ENCODE assay signal across 1 cellular context in the genomic region with DNA sequence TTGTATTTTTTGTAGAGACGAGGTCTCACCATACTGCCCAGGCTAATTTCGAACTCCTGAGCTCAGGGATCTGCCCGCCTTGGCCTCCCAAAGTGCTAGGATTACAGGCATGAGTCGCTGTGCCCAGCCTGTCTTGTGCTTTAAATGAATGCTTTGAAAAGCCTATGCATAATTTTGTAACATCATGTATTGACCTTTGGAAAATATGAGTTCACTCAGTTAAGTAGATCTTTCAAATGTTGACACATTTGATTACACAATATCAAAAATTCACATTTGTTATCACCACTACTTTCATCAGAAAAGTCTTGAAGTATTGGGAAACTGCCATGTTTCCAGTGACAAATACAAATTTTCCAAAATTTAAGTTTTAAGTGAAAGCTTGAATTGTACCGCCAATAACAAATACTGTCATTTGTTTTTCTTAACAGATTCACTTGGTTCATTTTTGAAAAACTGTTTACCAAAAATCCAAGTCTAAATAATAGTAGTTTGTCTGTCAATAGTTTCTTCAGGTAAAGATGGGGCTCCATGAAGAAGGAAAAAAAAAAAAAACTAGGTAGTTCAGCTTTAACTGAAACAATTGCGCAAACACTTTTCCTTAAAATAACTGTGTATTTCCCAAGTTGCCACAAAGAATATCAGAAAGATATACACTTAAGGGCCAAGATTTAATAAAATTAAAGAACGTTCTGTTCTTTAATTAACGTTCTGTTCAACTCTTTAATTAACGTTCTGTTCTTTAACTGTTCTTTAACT.
TF ChIP-seq lines count a peak whose summit lies in the region.

No MANE protein-coding gene starts in this region.

TF ChIP-seq in A549, 52 proteins besides CTCF, POLR2A, EP300 and RAD21 (continued from another document):
- TF ChIP-seq, protein P1, sequence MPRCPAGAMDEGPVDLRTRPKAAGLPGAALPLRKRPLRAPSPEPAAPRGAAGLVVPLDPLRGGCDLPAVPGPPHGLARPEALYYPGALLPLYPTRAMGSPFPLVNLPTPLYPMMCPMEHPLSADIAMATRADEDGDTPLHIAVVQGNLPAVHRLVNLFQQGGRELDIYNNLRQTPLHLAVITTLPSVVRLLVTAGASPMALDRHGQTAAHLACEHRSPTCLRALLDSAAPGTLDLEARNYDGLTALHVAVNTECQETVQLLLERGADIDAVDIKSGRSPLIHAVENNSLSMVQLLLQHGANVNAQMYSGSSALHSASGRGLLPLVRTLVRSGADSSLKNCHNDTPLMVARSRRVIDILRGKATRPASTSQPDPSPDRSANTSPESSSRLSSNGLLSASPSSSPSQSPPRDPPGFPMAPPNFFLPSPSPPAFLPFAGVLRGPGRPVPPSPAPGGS (IDR thresholded peaks at IDR 0.05) = peak; percentile 36; the same call in 1 of the 3 replicates
- peak; percentile 82 to 88 for TF ChIP-seq CEBPB (IDR thresholded peaks at IDR 0.05)
- TF ChIP-seq TP53 (CRISPR knock-in tag; IDR thresholded peaks at IDR 0.05) = no peak
- TF ChIP-seq RCOR1 (IDR thresholded peaks at IDR 0.05; ENCODE audit: low read depth, low read length) = no peak
- no peak for TF ChIP-seq RARB (CRISPR knock-in tag; IDR thresholded peaks at IDR 0.05)
- TF ChIP-seq, protein P2, sequence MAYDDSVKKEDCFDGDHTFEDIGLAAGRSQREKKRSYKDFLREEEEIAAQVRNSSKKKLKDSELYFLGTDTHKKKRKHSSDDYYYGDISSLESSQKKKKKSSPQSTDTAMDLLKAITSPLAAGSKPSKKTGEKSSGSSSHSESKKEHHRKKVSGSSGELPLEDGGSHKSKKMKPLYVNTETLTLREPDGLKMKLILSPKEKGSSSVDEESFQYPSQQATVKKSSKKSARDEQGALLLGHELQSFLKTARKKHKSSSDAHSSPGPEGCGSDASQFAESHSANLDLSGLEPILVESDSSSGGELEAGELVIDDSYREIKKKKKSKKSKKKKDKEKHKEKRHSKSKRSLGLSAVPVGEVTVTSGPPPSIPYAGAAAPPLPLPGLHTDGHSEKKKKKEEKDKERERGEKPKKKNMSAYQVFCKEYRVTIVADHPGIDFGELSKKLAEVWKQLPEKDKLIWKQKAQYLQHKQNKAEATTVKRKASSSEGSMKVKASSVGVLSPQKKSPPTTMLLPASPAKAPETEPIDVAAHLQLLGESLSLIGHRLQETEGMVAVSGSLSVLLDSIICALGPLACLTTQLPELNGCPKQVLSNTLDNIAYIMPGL (CRISPR knock-in tag; IDR thresholded peaks at IDR 0.05; ENCODE audit: borderline replicate concordance) = no peak
- TF ChIP-seq, protein P3, sequence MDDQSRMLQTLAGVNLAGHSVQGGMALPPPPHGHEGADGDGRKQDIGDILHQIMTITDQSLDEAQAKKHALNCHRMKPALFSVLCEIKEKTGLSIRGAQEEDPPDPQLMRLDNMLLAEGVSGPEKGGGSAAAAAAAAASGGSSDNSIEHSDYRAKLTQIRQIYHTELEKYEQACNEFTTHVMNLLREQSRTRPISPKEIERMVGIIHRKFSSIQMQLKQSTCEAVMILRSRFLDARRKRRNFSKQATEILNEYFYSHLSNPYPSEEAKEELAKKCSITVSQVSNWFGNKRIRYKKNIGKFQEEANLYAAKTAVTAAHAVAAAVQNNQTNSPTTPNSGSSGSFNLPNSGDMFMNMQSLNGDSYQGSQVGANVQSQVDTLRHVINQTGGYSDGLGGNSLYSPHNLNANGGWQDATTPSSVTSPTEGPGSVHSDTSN (IDR thresholded peaks at IDR 0.05) = no peak
- no peak for TF ChIP-seq CHD4 (IDR thresholded peaks at IDR 0.05; ENCODE audit: borderline replicate concordance)
- no peak for TF ChIP-seq RNF2 (IDR thresholded peaks at IDR 0.05; ENCODE audit: borderline replicate concordance, low read depth)
- no peak for TF ChIP-seq HOXA7 (CRISPR knock-in tag; IDR thresholded peaks at IDR 0.05)
- TF ChIP-seq HEYL (CRISPR knock-in tag; IDR thresholded peaks at IDR 0.05) = no peak
- TF ChIP-seq, protein P4, sequence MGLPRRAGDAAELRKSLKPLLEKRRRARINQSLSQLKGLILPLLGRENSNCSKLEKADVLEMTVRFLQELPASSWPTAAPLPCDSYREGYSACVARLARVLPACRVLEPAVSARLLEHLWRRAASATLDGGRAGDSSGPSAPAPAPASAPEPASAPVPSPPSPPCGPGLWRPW (IDR thresholded peaks at IDR 0.05) = peak; percentile 78
- peak; percentile 13; the same call in 1 of the 3 replicates for TF ChIP-seq SMC3 (IDR thresholded peaks at IDR 0.05)
- TF ChIP-seq EHMT2 (IDR thresholded peaks at IDR 0.05; ENCODE audit: low read depth) = no peak
- TF ChIP-seq GATA3 (IDR thresholded peaks at IDR 0.05; ENCODE audit: borderline replicate concordance) = peak; percentile 37; the same call in 1 of the 2 replicates
- TF ChIP-seq, protein P5, sequence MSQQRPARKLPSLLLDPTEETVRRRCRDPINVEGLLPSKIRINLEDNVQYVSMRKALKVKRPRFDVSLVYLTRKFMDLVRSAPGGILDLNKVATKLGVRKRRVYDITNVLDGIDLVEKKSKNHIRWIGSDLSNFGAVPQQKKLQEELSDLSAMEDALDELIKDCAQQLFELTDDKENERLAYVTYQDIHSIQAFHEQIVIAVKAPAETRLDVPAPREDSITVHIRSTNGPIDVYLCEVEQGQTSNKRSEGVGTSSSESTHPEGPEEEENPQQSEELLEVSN (IDR thresholded peaks at IDR 0.05; ENCODE audit: borderline replicate concordance, low read depth) = no peak
- TF ChIP-seq HOXB13 (CRISPR knock-in tag; IDR thresholded peaks at IDR 0.05; ENCODE audit: low read depth) = no peak
- TF ChIP-seq CBX8 (IDR thresholded peaks at IDR 0.05) = no peak
- 0 out of 5 replicates have a peak, but pooled peaks have one; percentile 33 to 36 for TF ChIP-seq JUN (IDR thresholded peaks at IDR 0.05)
- TF ChIP-seq POLR2AphosphoS2 (conservative IDR thresholded peaks at IDR 0.05; ENCODE audit: low read length) = no peak
- TF ChIP-seq ZSCAN20 (CRISPR knock-in tag; IDR thresholded peaks at IDR 0.05) = no peak
- TF ChIP-seq, protein P6, sequence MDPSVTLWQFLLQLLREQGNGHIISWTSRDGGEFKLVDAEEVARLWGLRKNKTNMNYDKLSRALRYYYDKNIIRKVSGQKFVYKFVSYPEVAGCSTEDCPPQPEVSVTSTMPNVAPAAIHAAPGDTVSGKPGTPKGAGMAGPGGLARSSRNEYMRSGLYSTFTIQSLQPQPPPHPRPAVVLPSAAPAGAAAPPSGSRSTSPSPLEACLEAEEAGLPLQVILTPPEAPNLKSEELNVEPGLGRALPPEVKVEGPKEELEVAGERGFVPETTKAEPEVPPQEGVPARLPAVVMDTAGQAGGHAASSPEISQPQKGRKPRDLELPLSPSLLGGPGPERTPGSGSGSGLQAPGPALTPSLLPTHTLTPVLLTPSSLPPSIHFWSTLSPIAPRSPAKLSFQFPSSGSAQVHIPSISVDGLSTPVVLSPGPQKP (IDR thresholded peaks at IDR 0.05; ENCODE audit: low read depth, low read length) = no peak
- no peak for TF ChIP-seq CBX2 (IDR thresholded peaks at IDR 0.05; ENCODE audit: borderline replicate concordance, low read depth)
- TF ChIP-seq HDAC2 (IDR thresholded peaks at IDR 0.05) = no peak
- no peak for TF ChIP-seq MAZ (IDR thresholded peaks at IDR 0.05; ENCODE audit: borderline replicate concordance, low read depth, low read length)
- TF ChIP-seq BHLHE40 (IDR thresholded peaks at IDR 0.05; ENCODE audit: low read depth, low read length) = no peak
- TF ChIP-seq KDM1A (IDR thresholded peaks at IDR 0.05; ENCODE audit: low read depth) = no peak
